Comparison of ENCODE assay signal across 15 cellular contexts in genomic region chr4:22458112-22458511, GRCh38. TPM values are rescaled to one million over a fixed set of nuclear protein-coding genes. Genes with fewer than 3 reads are reported as not detected.
DNase-seq lines count a peak whose midpoint lies in the region; ATAC-seq and TF ChIP-seq lines count a peak whose summit lies in the region.
"Had no signal": no experiment of that assay in that cellular context is flagged by ENCODE, and none has a peak within 500 bp of the region (broad histone marks: within the 10 kb centered on the region; RNA-seq: fewer than 3 reads in every experiment).

No MANE protein-coding gene starts in this region.

- H4K20me1 ChIP-seq in GM23338 (replicated peaks; ENCODE audit: insufficient read depth), result no peaks in the 10 kb centered on the region; the same call in 1 of the 2 replicates

- DNase-seq in GM23338 (ENCODE audit: low spot score) (no peak), NCI-H187 treated with DMSO at 0.1 percent for 48 hours (lab: John Stamatoyannopoulos, UW) (peak; percentile 92), epithelial cell of esophagus (ENCODE audit: low read depth) (peak; percentile 41), progenitor cell of endocrine pancreas (ENCODE audit: low spot score, unreplicated experiment) (no peak), NCI-H2227 (lab: John Stamatoyannopoulos, UW; ENCODE audit: unreplicated experiment) (no peak), GM10248 (ENCODE audit: extremely low spot score) (no peak), mesothelial cell of epicardium (ENCODE audit: low spot score in 2 of 2, unreplicated experiment in 2 of 2) (no peak)
- DNase-seq: activated CD4-positive, alpha-beta T cell treated with anti-CD3 and anti-CD28 coated beads, Interleukin-2, amount 10 ng/mL, durations not matched to agents 24 days and 14 days; body of pancreas; lower lobe of right lung; stimulated activated CD4-positive, alpha-beta T cell treated with anti-CD3 and anti-CD28 coated beads, Interleukin-1b, Interleukin-23, amount 100 ng/mL, for 48 hours had no signal

- POLR2A ChIA-PET in GM10248 (lab: Yijun Ruan, JAX), result no interaction called here

- H3K27ac Mint-ChIP-seq in GM23338, result peak overlapping the region; percentile 66
- H3K27ac Mint-ChIP-seq in progenitor cell of endocrine pancreas, result peak overlapping the region; percentile 97
- H3K27ac Mint-ChIP-seq in mesothelial cell of epicardium, result no peak overlapping the region
- H3K27ac Mint-ChIP-seq: activated CD4-positive, alpha-beta T cell treated with anti-CD3 and anti-CD28 coated beads, Interleukin-2, amount 10 ng/mL, durations not matched to agents 24 days and 14 days; activated naive CD4-positive, alpha-beta T cell treated with anti-CD3 and anti-CD28 coated beads, Interleukin-2, amount 50 U/mL, for 72 hours; natural killer cell treated with Interleukin-12 subunit alpha and Interleukin-12 subunit beta and Interleukin-15 and Interleukin-18, amount 100 ng/mL, for 72 hours had no signal

- peaks cover 12% of the 10 kb centered on the region; the same call in 2 of the 3 replicates for H3K36me3 Mint-ChIP-seq in GM23338 (ENCODE audit: low read depth)
- H3K36me3 Mint-ChIP-seq in progenitor cell of endocrine pancreas (ENCODE audit: insufficient read depth), result peaks cover 4% of the 10 kb centered on the region
- H3K36me3 Mint-ChIP-seq in mesothelial cell of epicardium, result peaks cover 4% of the 10 kb centered on the region
- H3K36me3 Mint-ChIP-seq: natural killer cell treated with Interleukin-12 subunit alpha and Interleukin-12 subunit beta and Interleukin-15 and Interleukin-18, amount 100 ng/mL, for 72 hours had no signal

- no peak overlapping the region for H2AFZ ChIP-seq in GM23338

- TF ChIP-seq CTCF in GM23338 (conservative IDR thresholded peaks at IDR 0.05; ENCODE audit: low read depth in 2 of 2) (no peak), epithelial cell of esophagus (IDR thresholded peaks at IDR 0.05; ENCODE audit: insufficient read depth, low read depth, low read length, missing control alignments) (no peak), progenitor cell of endocrine pancreas (IDR thresholded peaks at IDR 0.05; ENCODE audit: unreplicated experiment) (no peak), GM10248 (IDR thresholded peaks at IDR 0.05; ENCODE audit: control extremely low read depth, extremely low read depth, low read depth, missing control alignments) (no peak), mesothelial cell of epicardium (IDR thresholded peaks at IDR 0.05; ENCODE audit: unreplicated experiment) (no peak)

- H3K4me1 Mint-ChIP-seq in GM23338 (peaks cover 46% of the 10 kb centered on the region), progenitor cell of endocrine pancreas (ENCODE audit: low read depth) (peaks cover 79% of the 10 kb centered on the region), mesothelial cell of epicardium (peaks cover 44% of the 10 kb centered on the region)
- H3K4me1 Mint-ChIP-seq: activated CD4-positive, alpha-beta T cell treated with anti-CD3 and anti-CD28 coated beads, Interleukin-2, amount 10 ng/mL, durations not matched to agents 24 days and 14 days had no signal

- no peak overlapping the region for H3K4me2 ChIP-seq in GM23338

- H3K4me3 ChIP-seq in GM23338, result no peak overlapping the region
- no peak overlapping the region for H3K4me3 ChIP-seq in epithelial cell of esophagus (ENCODE audit: low read length)
- H3K4me3 ChIP-seq: body of pancreas, esophagus muscularis mucosa, lower lobe of right lung had no signal

- no peaks in the 10 kb centered on the region for H3K27me3 ChIP-seq in GM23338 (ENCODE audit: insufficient read depth)
- H3K27me3 ChIP-seq: body of pancreas, esophagus muscularis mucosa had no signal

- H3K9me3 Mint-ChIP-seq in GM23338, result no peaks in the 10 kb centered on the region
- no peaks in the 10 kb centered on the region for H3K9me3 Mint-ChIP-seq in progenitor cell of endocrine pancreas (ENCODE audit: low read depth)
- H3K9me3 Mint-ChIP-seq in mesothelial cell of epicardium, result no peaks in the 10 kb centered on the region
- H3K9me3 Mint-ChIP-seq: activated CD4-positive, alpha-beta T cell treated with anti-CD3 and anti-CD28 coated beads, Interleukin-2, amount 10 ng/mL, durations not matched to agents 24 days and 14 days; activated naive CD4-positive, alpha-beta T cell treated with anti-CD3 and anti-CD28 coated beads, Interleukin-2, amount 50 U/mL, for 72 hours; natural killer cell treated with Interleukin-12 subunit alpha and Interleukin-12 subunit beta and Interleukin-15 and Interleukin-18, amount 100 ng/mL, for 72 hours had no signal

- peak overlapping the region; percentile 47; the same call in 1 of the 2 replicates for H3K27ac ChIP-seq in GM23338 (ENCODE audit: low read depth)
- H3K27ac ChIP-seq: body of pancreas, esophagus muscularis mucosa, lower lobe of right lung had no signal

- H3K4me3 Mint-ChIP-seq in GM23338 (no peak overlapping the region), progenitor cell of endocrine pancreas (ENCODE audit: low read depth) (peak overlapping the region; percentile 8), mesothelial cell of epicardium (no peak overlapping the region)
- H3K4me3 Mint-ChIP-seq: activated CD4-positive, alpha-beta T cell treated with anti-CD3 and anti-CD28 coated beads, Interleukin-2, amount 10 ng/mL, durations not matched to agents 24 days and 14 days; natural killer cell treated with Interleukin-12 subunit alpha and Interleukin-12 subunit beta and Interleukin-15 and Interleukin-18, amount 100 ng/mL, for 72 hours had no signal

- no peaks in the 10 kb centered on the region for H3K36me3 ChIP-seq in GM23338 (ENCODE audit: insufficient read depth)
- H3K36me3 ChIP-seq: esophagus muscularis mucosa, lower lobe of right lung had no signal

- peaks cover 29% of the 10 kb centered on the region for H3K79me2 ChIP-seq in GM23338 (replicated peaks; ENCODE audit: insufficient read depth)

- H3K4me1 ChIP-seq in GM23338 (ENCODE audit: insufficient read depth), result peaks cover 30% of the 10 kb centered on the region
- H3K4me1 ChIP-seq: esophagus muscularis mucosa had no signal

- CTCF ChIA-PET in GM10248 (lab: Yijun Ruan, JAX), result no interaction called here

- no peaks in the 10 kb centered on the region for H3F3A ChIP-seq in GM23338 (replicated peaks; ENCODE audit: low read depth)

- peaks cover 3% of the 10 kb centered on the region for H3K27me3 Mint-ChIP-seq in GM23338 (ENCODE audit: insufficient read depth, low read depth, poor library complexity)
- H3K27me3 Mint-ChIP-seq in progenitor cell of endocrine pancreas, result no peaks in the 10 kb centered on the region
- no peaks in the 10 kb centered on the region for H3K27me3 Mint-ChIP-seq in mesothelial cell of epicardium (ENCODE audit: low read depth)
- H3K27me3 Mint-ChIP-seq: activated CD4-positive, alpha-beta T cell treated with anti-CD3 and anti-CD28 coated beads, Interleukin-2, amount 10 ng/mL, durations not matched to agents 24 days and 14 days; natural killer cell treated with Interleukin-12 subunit alpha and Interleukin-12 subunit beta and Interleukin-15 and Interleukin-18, amount 100 ng/mL, for 72 hours had no signal

- H3K9me2 ChIP-seq in GM23338 (ENCODE audit: insufficient read depth), result no peaks in the 10 kb centered on the region

- ATAC-seq in GM23338 (no peak), GM21447 (IDR thresholded peaks at IDR 0.05; ENCODE audit: unreplicated experiment) (no peak)
- ATAC-seq: activated naive CD4-positive, alpha-beta T cell treated with anti-CD3 and anti-CD28 coated beads, Interleukin-2, amount 50 U/mL, for 72 hours; body of pancreas; lower lobe of right lung; natural killer cell treated with Interleukin-12 subunit alpha and Interleukin-12 subunit beta and Interleukin-15 and Interleukin-18, amount 100 ng/mL, for 72 hours had no signal

TF ChIP-seq in GM23338, 12 proteins besides CTCF, POLR2A, EP300 and RAD21 (continues in another document):
- TF ChIP-seq STAT1 (IDR thresholded peaks at IDR 0.05; ENCODE audit: unreplicated experiment), result no peak
- no peak for TF ChIP-seq JUNB (IDR thresholded peaks at IDR 0.05; ENCODE audit: unreplicated experiment)
- TF ChIP-seq POLR2AphosphoS5 (IDR thresholded peaks at IDR 0.05; ENCODE audit: low read depth), result no peak
- no peak for TF ChIP-seq ETS1 (IDR thresholded peaks at IDR 0.05)
- no peak for TF ChIP-seq EZH2 (IDR thresholded peaks at IDR 0.05; ENCODE audit: low read depth, unreplicated experiment)
- no peak for TF ChIP-seq CREB1 (CRISPR knock-in tag; IDR thresholded peaks at IDR 0.05; ENCODE audit: low read depth)

RNA-seq across cellular contexts. Expression of gene ADGRA3, which starts 57.8 kb away (rescaled TPM):
- 73.9 and 75.3 TPM in 2 replicates for total RNA-seq in GM23338 (2014; rRNA removed; shearing (Covaris generic))
- polyA plus RNA-seq in GM23338 (2016; fragmentation: Nextera tagmentation; extraction: Ambion mirVana), result 14.1 and 16.2 TPM in 2 replicates
- total RNA-seq in progenitor cell of endocrine pancreas (127 and 145 TPM in 2 replicates), mesothelial cell of epicardium (104 to 109 TPM (median 105 TPM) in 3 replicates)

Comparison
In these comparisons a context has a peak if more than half of its experiments do, and no peak if none do; other contexts are left out.
1. DNase-seq: peak in NCI-H187 treated with DMSO at 0.1 percent for 48 hours (single experiment) and epithelial cell of esophagus (single experiment); none in GM23338 (single experiment), progenitor cell of endocrine pancreas (single experiment), NCI-H2227 (single experiment), GM10248 (single experiment) and mesothelial cell of epicardium (0 of 2).